ENCODE assay signal across 19 cellular contexts in genomic region chr1:26498894-26499293, GRCh38. TPM values are rescaled to one million over a fixed set of nuclear protein-coding genes. Genes with fewer than 3 reads are reported as not detected.
DNase-seq lines count a peak whose midpoint lies in the region; ATAC-seq, FAIRE-seq and TF ChIP-seq lines count a peak whose summit lies in the region.
"Had no signal": no experiment of that assay in that cellular context is flagged by ENCODE, and none has a peak within 500 bp of the region (broad histone marks: within the 10 kb centered on the region; RNA-seq: fewer than 3 reads in every experiment).

No MANE protein-coding gene starts in this region.

- H3K27me3 ChIP-seq in astrocyte (ENCODE audit: insufficient read depth, low read length): no peaks in the 10 kb centered on the region
- H3K27me3 ChIP-seq in neural progenitor cell: no peaks in the 10 kb centered on the region
- H3K27me3 ChIP-seq: MG63, neutrophil had no signal

- H3K4me1 Mint-ChIP-seq in activated T-cell treated with anti-CD3 and anti-CD28 coated beads, Interleukin-2, amount 50 U/mL, for 4 hours (ENCODE audit: low read depth): peaks cover 5% of the 10 kb centered on the region
- H3K4me1 Mint-ChIP-seq in astrocyte (ENCODE audit: low read depth, unreplicated experiment): no peaks in the 10 kb centered on the region
- peaks cover 13% of the 10 kb centered on the region for H3K4me1 Mint-ChIP-seq in neural progenitor cell

- H3K9me3 ChIP-seq in HEK293 (ENCODE audit: control insufficient read depth, insufficient read depth, low read depth, low read length) (no peaks in the 10 kb centered on the region), astrocyte (ENCODE audit: insufficient read depth, low read depth, low read length) (no peaks in the 10 kb centered on the region), neural progenitor cell (ENCODE audit: low read depth) (no peaks in the 10 kb centered on the region)
- H3K9me3 ChIP-seq: MG63, neutrophil had no signal

- H3K4me2 ChIP-seq in astrocyte (ENCODE audit: low read length) (no peak overlapping the region), neural progenitor cell (no peak overlapping the region)

- no peak overlapping the region for H3K27ac ChIP-seq in HEK293 (ENCODE audit: extremely low read depth, low read depth, low read length)
- H3K27ac ChIP-seq in astrocyte (ENCODE audit: low read depth, low read length): no peak overlapping the region
- no peak overlapping the region for H3K27ac ChIP-seq in neural progenitor cell
- H3K27ac ChIP-seq: neutrophil had no signal

- peaks cover 12% of the 10 kb centered on the region for H3F3A ChIP-seq in neural progenitor cell (ENCODE audit: low read depth)

- H3K4me3 Mint-ChIP-seq in activated T-cell treated with anti-CD3 and anti-CD28 coated beads, Interleukin-2, amount 50 U/mL, for 4 hours: peak overlapping the region; percentile 20
- H3K4me3 Mint-ChIP-seq in astrocyte (ENCODE audit: unreplicated experiment): peak overlapping the region; percentile 4
- H3K4me3 Mint-ChIP-seq in neural progenitor cell: peak overlapping the region; percentile 41

- H3K27ac Mint-ChIP-seq in astrocyte (ENCODE audit: unreplicated experiment) (peak overlapping the region; percentile 20), neural progenitor cell (no peak overlapping the region)

- no peaks in the 10 kb centered on the region for H3K36me3 Mint-ChIP-seq in activated T-cell treated with anti-CD3 and anti-CD28 coated beads, Interleukin-2, amount 50 U/mL, for 4 hours (ENCODE audit: insufficient read depth)
- H3K36me3 Mint-ChIP-seq in astrocyte (ENCODE audit: low read depth, unreplicated experiment) (no peaks in the 10 kb centered on the region), neural progenitor cell (no peaks in the 10 kb centered on the region)

- H3K27me3 Mint-ChIP-seq in activated T-cell treated with anti-CD3 and anti-CD28 coated beads, Interleukin-2, amount 50 U/mL, for 4 hours (ENCODE audit: low read depth): no peaks in the 10 kb centered on the region
- peaks cover 2% of the 10 kb centered on the region for H3K27me3 Mint-ChIP-seq in astrocyte (ENCODE audit: low read depth, unreplicated experiment)
- H3K27me3 Mint-ChIP-seq in neural progenitor cell (ENCODE audit: insufficient read depth, low read depth): peaks cover 11% of the 10 kb centered on the region

- H3K9ac ChIP-seq in astrocyte (ENCODE audit: low read length) (no peak overlapping the region), neural progenitor cell (no peak overlapping the region)

- H3K4me3 ChIP-seq in HEK293 (ENCODE audit: low read depth, low read length): no peak overlapping the region
- no peak overlapping the region for H3K4me3 ChIP-seq in astrocyte (ENCODE audit: insufficient read depth, low read depth, low read length)
- no peak overlapping the region for H3K4me3 ChIP-seq in neural progenitor cell
- H3K4me3 ChIP-seq: MG63 had no signal

- CTCF ChIA-PET in HEK293 (lab: Yijun Ruan, JAX): interaction anchor here (0.9 to 2.4 kb wide), 3 partner anchors 9 to 24 kb away, joined by 3 to 22 read pairs (median 6); no protein-coding TSS in a partner anchor

- H2AFZ ChIP-seq in astrocyte (ENCODE audit: low read depth, low read length) (no peak overlapping the region), neural progenitor cell (replicated peaks) (no peak overlapping the region)

- no peak for TF ChIP-seq CTCF in HEK293 (tag by site-specific recombination; IDR thresholded peaks at IDR 0.05)
- no peak for TF ChIP-seq CTCF in astrocyte (IDR thresholded peaks at IDR 0.05; ENCODE audit: insufficient read depth, low read depth, low read length)
- TF ChIP-seq CTCF in neural progenitor cell (IDR thresholded peaks at IDR 0.05): no peak

- POLR2A ChIA-PET in HEK293 (lab: Yijun Ruan, JAX): no interaction called here

- H3K4me1 ChIP-seq in HEK293 (ENCODE audit: control insufficient read depth, insufficient read depth, low read length) (no peaks in the 10 kb centered on the region), astrocyte (ENCODE audit: insufficient read depth, low read length) (peaks cover 16% of the 10 kb centered on the region), neural progenitor cell (no peaks in the 10 kb centered on the region)

- no peak for DNase-seq in activated T-cell treated with anti-CD3 and anti-CD28 coated beads, Interleukin-2, amount 50 U/mL, for 4 hours
- no peak for DNase-seq in activated T-cell treated with anti-CD3 and anti-CD28 coated beads, Interleukin-2, amount 50 U/mL, for 1 hour
- DNase-seq in astrocyte (ENCODE audit: low read depth) (no peak), neural progenitor cell (ENCODE audit: low spot score) (no peak), left cardiac atrium (no peak), NCI-H146 treated with DMSO at 0.1 percent for 48 hours (lab: John Stamatoyannopoulos, UW; ENCODE audit: unreplicated experiment) (no peak)
- DNase-seq: activated CD4-positive, CD25-positive, alpha-beta regulatory T cell treated with anti-CD3 and anti-CD28 coated beads, Interleukin-2, amount 50 U/mL, for 72 hours; amygdala; cerebellar nuclear complex; head of caudate nucleus; MG63; NCI-H187 treated with DMSO at 0.1 percent for 48 hours; SHP77 treated with DMSO at 0.1 percent for 48 hours; stimulated activated CD4-positive, alpha-beta T cell treated with anti-CD3 and anti-CD28 coated beads, Interleukin-15, amount 100 ng/mL, for 24 hours; stimulated activated naive CD4-positive, alpha-beta T cell had no signal

- FAIRE-seq in astrocyte (lab: Jason Lieb, UNC): no peak
- FAIRE-seq: islet of Langerhans had no signal

- H4K20me1 ChIP-seq in astrocyte (ENCODE audit: insufficient read depth, low read length): no peaks in the 10 kb centered on the region
- no peaks in the 10 kb centered on the region for H4K20me1 ChIP-seq in neural progenitor cell (ENCODE audit: low read depth)

- intact Hi-C loops in left cardiac atrium (cut with DNase I): no loop called here

- no peaks in the 10 kb centered on the region for H3K79me2 ChIP-seq in astrocyte (ENCODE audit: insufficient read depth, low read length)
- no peaks in the 10 kb centered on the region for H3K79me2 ChIP-seq in neural progenitor cell (ENCODE audit: low read depth)

- H3K36me3 ChIP-seq in HEK293 (ENCODE audit: control insufficient read depth in 2 of 2, insufficient read depth in 1 of 2, low read length in 2 of 2) (no peaks in the 10 kb centered on the region), astrocyte (ENCODE audit: insufficient read depth, low read length) (no peaks in the 10 kb centered on the region), neural progenitor cell (no peaks in the 10 kb centered on the region)
- H3K36me3 ChIP-seq: MG63, neutrophil had no signal

- H3K9me3 Mint-ChIP-seq in activated T-cell treated with anti-CD3 and anti-CD28 coated beads, Interleukin-2, amount 50 U/mL, for 4 hours: no peaks in the 10 kb centered on the region
- H3K9me3 Mint-ChIP-seq in astrocyte (ENCODE audit: unreplicated experiment) (no peaks in the 10 kb centered on the region), neural progenitor cell (no peaks in the 10 kb centered on the region)

- ATAC-seq in activated T-cell treated with anti-CD3 and anti-CD28 coated beads, Interleukin-2, amount 50 U/mL, for 4 hours: no peak
- no peak for ATAC-seq in left cardiac atrium
- no peak for ATAC-seq in GM21786 (IDR thresholded peaks at IDR 0.05; ENCODE audit: unreplicated experiment)

TF ChIP-seq in HEK293, 187 proteins besides CTCF, POLR2A, EP300 and RAD21:
- peak; percentile 28; the same call in 1 of the 2 replicates for TF ChIP-seq ZNF366 (tag by site-specific recombination; conservative IDR thresholded peaks at IDR 0.05)
- TF ChIP-seq WT1 (tag by site-specific recombination; IDR thresholded peaks at IDR 0.05): no peak

RNA-seq across cellular contexts. Expression of gene HMGN2, which starts 26.7 kb away (rescaled TPM):
- 100 to 1,000 TPM; 417 to 447 (median 437) TPM for total RNA-seq in activated T-cell treated with anti-CD3 and anti-CD28 coated beads, Interleukin-2, amount 50 U/mL, for 4 hours
- 111 and 124 TPM in 2 replicates for total RNA-seq in astrocyte
- 831 and 964 TPM in 2 replicates for total RNA-seq in neural progenitor cell (ENCODE audit: low replicate concordance)
- 100 to 1,000 TPM; 125 to 165 TPM for total RNA-seq in left cardiac atrium

RNA-seq across cellular contexts. Expression of gene RPS6KA1, which starts 30.7 kb away (rescaled TPM):
- total RNA-seq in activated T-cell treated with anti-CD3 and anti-CD28 coated beads, Interleukin-2, amount 50 U/mL, for 4 hours: 100 to 1,000 TPM; 131 to 157 (median 134) TPM
- 8.8 and 11.8 TPM in 2 replicates for total RNA-seq in astrocyte
- total RNA-seq in neural progenitor cell (ENCODE audit: low replicate concordance): 18.7 and 43.9 TPM in 2 replicates
- total RNA-seq in left cardiac atrium: 1 to 10 TPM; 7.4 to 9.3 TPM
